In genomic region chr17:81926451-81927144, GRCh38 we compare ENCODE assay signal across 8 cellular contexts. TPM values are rescaled to one million over a fixed set of nuclear protein-coding genes. Genes with fewer than 3 reads are reported as not detected.
DNase-seq lines count a peak whose midpoint lies in the region; ATAC-seq and TF ChIP-seq lines count a peak whose summit lies in the region.

No MANE protein-coding gene starts in this region.

- no TSS peak for BruUV-seq in OCI-LY7 (replicated peaks; lab: Mats Ljungman, UMichigan)

- H3K4me2 ChIP-seq in OCI-LY7 (ENCODE audit: low read length), result peak overlapping the region; percentile 85

- CTCF ChIA-PET in OCI-LY7 (lab: Charles Lee; ENCODE audit: unreplicated experiment), result no interaction called here

- peaks cover 11% of the 10 kb centered on the region; the same call in 1 of the 2 replicates for H3K36me3 ChIP-seq in OCI-LY7 (ENCODE audit: insufficient read depth, low read length)
- H3K36me3 ChIP-seq in muscle layer of duodenum (ENCODE audit: control insufficient read depth in 1 of 2, insufficient read depth in 2 of 2, low read length in 2 of 2), result peaks cover 0 to 25% of the 10 kb centered on the region in 2 donors

- H3K4me1 ChIP-seq in OCI-LY7 (ENCODE audit: insufficient read depth, low read length, poor library complexity, severe bottlenecking) (peaks cover 34% of the 10 kb centered on the region), muscle layer of duodenum (ENCODE audit: control insufficient read depth in 1 of 2, insufficient read depth in 2 of 2, low read length in 2 of 2) (peaks cover 13 to 59% of the 10 kb centered on the region in 2 donors)

- H3K9me2 ChIP-seq in OCI-LY7 (ENCODE audit: insufficient read depth, low read length), result no peaks in the 10 kb centered on the region

- peak overlapping the region; percentile 61 for H3K4me3 ChIP-seq in GM12864 (ENCODE audit: low read depth, low read length)
- peak overlapping the region; percentile 80 for H3K4me3 ChIP-seq in OCI-LY7 (ENCODE audit: low read depth, low read length, poor library complexity, severe bottlenecking)
- H3K4me3 ChIP-seq in muscle layer of duodenum (ENCODE audit: low read depth in 1 of 2, low read length in 2 of 2), result peak overlapping the region; percentile 53 to 92

- ATAC-seq in HG02884 (IDR thresholded peaks at IDR 0.05; ENCODE audit: unreplicated experiment) (peak; percentile 13), esophagus mucosa (peak; percentile 22)

- H3K27ac ChIP-seq in OCI-LY7 (ENCODE audit: low read depth, low read length, poor library complexity, severe bottlenecking) (peak overlapping the region; percentile 60), muscle layer of duodenum (ENCODE audit: low read length) (peak overlapping the region; percentile 80)

- H2AFZ ChIP-seq in OCI-LY7 (ENCODE audit: low read length), result peak overlapping the region; percentile 0; the same call in 1 of the 2 replicates

- no peak for DNase-seq in GM12864 (ENCODE audit: low read depth)
- DNase-seq in OCI-LY7 (ENCODE audit: low spot score), result peak; percentile 70
- peak; percentile 59 for DNase-seq in activated T-cell treated with anti-CD3 and anti-CD28 coated beads for 48 hours (ENCODE audit: low read depth)
- peak; percentile 75 for DNase-seq in stimulated activated naive CD4-positive, alpha-beta T cell treated with Interleukin-2 at 50 U/mL for 16 hours (lab: John Stamatoyannopoulos, UW)
- no peak for DNase-seq in NCI-H2081 treated with DMSO at 0.1 percent for 48 hours (lab: John Stamatoyannopoulos, UW)

- H3K9me3 ChIP-seq in OCI-LY7 (ENCODE audit: low read length) (no peaks in the 10 kb centered on the region), muscle layer of duodenum (ENCODE audit: control insufficient read depth in 1 of 2, low read length in 2 of 2) (no peaks in the 10 kb centered on the region)

- TF ChIP-seq CTCF in GM12864 (IDR thresholded peaks at IDR 0.05; ENCODE audit: low read depth, low read length, missing control alignments) (no peak), OCI-LY7 (conservative IDR thresholded peaks at IDR 0.05; ENCODE audit: low read length) (no peak)

- POLR2A ChIA-PET in OCI-LY7 (lab: Charles Lee), result interaction anchor here (0.8 to 2.5 kb wide), 4 partner anchors 10 to 173 kb away, joined by 3 to 8 read pairs (median 4); partner anchors contain the start of gene DCXR

- no peaks in the 10 kb centered on the region for H3K27me3 ChIP-seq in muscle layer of duodenum (ENCODE audit: low read depth, low read length)

- intact Hi-C loops in OCI-LY7 (cut with micrococcal nuclease; ENCODE audit: unreplicated experiment), result loop anchor here (2.0 kb wide), 2 partner anchors 56 to 214 kb away; partner anchors contain the start of genes ARHGDIA and SLC25A10

- peaks cover 37% of the 10 kb centered on the region for H3K79me2 ChIP-seq in OCI-LY7 (ENCODE audit: insufficient read depth, low read depth, low read length)

- H4K20me1 ChIP-seq in OCI-LY7 (ENCODE audit: insufficient read depth, low read length), result no peaks in the 10 kb centered on the region

RNA-seq across cellular contexts. Expression of gene MAFG, which starts 0.9 kb away (rescaled TPM):
- 16.9 and 22.7 TPM in 2 replicates for total RNA-seq in OCI-LY7 (2014; rRNA removed; shearing (Covaris generic))
- total RNA-seq in OCI-LY7 (2022) (30.1 and 33.6 TPM in 2 replicates), esophagus mucosa (12.3 TPM)

RNA-seq across cellular contexts. Expression of gene SIRT7, which starts 8.6 kb away (rescaled TPM):
- 43.3 and 49.1 TPM in 2 replicates for total RNA-seq in OCI-LY7 (2014; rRNA removed; shearing (Covaris generic))
- total RNA-seq in OCI-LY7 (2022), result 57.6 and 69.3 TPM in 2 replicates
- total RNA-seq in esophagus mucosa, result 46.2 TPM

RNA-seq across cellular contexts. Expression of gene PYCR1, which starts 10.5 kb away (rescaled TPM):
- 211 and 239 TPM in 2 replicates for total RNA-seq in OCI-LY7 (2014; rRNA removed; shearing (Covaris generic))
- total RNA-seq in OCI-LY7 (2022) (165 and 173 TPM in 2 replicates), esophagus mucosa (28.9 TPM)

RNA-seq across cellular contexts. Expression of gene PCYT2, which starts 15.4 kb away (rescaled TPM):
- 70.1 and 70.4 TPM in 2 replicates for total RNA-seq in OCI-LY7 (2014; rRNA removed; shearing (Covaris generic))
- total RNA-seq in OCI-LY7 (2022) (104 and 108 TPM in 2 replicates), esophagus mucosa (36.7 TPM)

RNA-seq across cellular contexts. Expression of gene MYADML2, which starts 20.4 kb away (rescaled TPM):
- total RNA-seq in OCI-LY7 (2014; rRNA removed; shearing (Covaris generic)), result 0.19 TPM in 1 of 2 replicates, not detected in the other
- total RNA-seq in OCI-LY7 (2022) (not detected in 2 replicates), esophagus mucosa (not detected)

Comparison
In these comparisons a context has a peak if more than half of its experiments do, and no peak if none do; other contexts are left out.
1. DNase-seq: peak in OCI-LY7 (single experiment), activated T-cell treated with anti-CD3 and anti-CD28 coated beads for 48 hours (single experiment) and stimulated activated naive CD4-positive, alpha-beta T cell treated with Interleukin-2 at 50 U/mL for 16 hours (single experiment); none in GM12864 (single experiment) and NCI-H2081 treated with DMSO at 0.1 percent for 48 hours (single experiment).
2. Peak in every context shown above with its lines, with median percentiles within 50 percentile points of each other: H3K4me3 ChIP-seq.